Comparison of ENCODE assay signal across 13 cellular contexts in genomic region chr16:35908942-35909341, GRCh38.
A peak's percentile ranks its signal among the peaks of the same experiment; 100 is the strongest.
DNase-seq lines count a peak whose midpoint lies in the region; ATAC-seq and TF ChIP-seq lines count a peak whose summit lies in the region.
"Had no signal": no experiment of that assay in that cellular context is flagged by ENCODE, and none has a peak within 500 bp of the region (broad histone marks: within the 10 kb centered on the region; RNA-seq: fewer than 3 reads in every experiment).

No MANE protein-coding gene starts in this region.

- no TSS peak for BruUV-seq in PC-3 (replicated peaks; lab: Mats Ljungman, UMichigan)

- no peaks in the 10 kb centered on the region for H3K27me3 Mint-ChIP-seq in activated CD4-positive, alpha-beta T cell treated with anti-CD3 and anti-CD28 coated beads for 36 hours
- H3K27me3 Mint-ChIP-seq: progenitor cell of endocrine pancreas; stimulated activated naive B cell treated with anti-CD40 and anti-IgM and Interleukin-4, amounts not matched to agents 10 μg/mL and 1 μg/mL and 100 μg/mL, for 72 hours had no signal

- no peaks in the 10 kb centered on the region for H3F3A ChIP-seq in PC-3 (ENCODE audit: low read length, unreplicated experiment)

- H3K4me1 ChIP-seq in PC-3 (ENCODE audit: insufficient read depth, low read length): no peaks in the 10 kb centered on the region

- no peak overlapping the region for H3K4me3 ChIP-seq in PC-3 (ENCODE audit: low read length)
- no peak overlapping the region for H3K4me3 ChIP-seq in retinal pigment epithelial cell (ENCODE audit: low read length)

- no peaks in the 10 kb centered on the region for H3K9me2 ChIP-seq in PC-3 (replicated peaks; ENCODE audit: low read length)

- H3K4me1 Mint-ChIP-seq in activated CD4-positive, alpha-beta T cell treated with anti-CD3 and anti-CD28 coated beads for 36 hours: no peaks in the 10 kb centered on the region
- H3K4me1 Mint-ChIP-seq: stimulated activated naive B cell treated with anti-CD40 and anti-IgM and Interleukin-4, amounts not matched to agents 10 μg/mL and 1 μg/mL and 100 μg/mL, for 72 hours had no signal

- DNase-seq in activated CD4-positive, alpha-beta T cell treated with anti-CD3 and anti-CD28 coated beads for 36 hours: peak; percentile 24
- no peak for DNase-seq in activated CD4-positive, alpha-beta T cell treated with anti-CD3 and anti-CD28 coated beads, Interleukin-2, amount 50 U/mL, for 4 hours
- DNase-seq in HT-29 (ENCODE audit: low spot score): peak; percentile 13
- DNase-seq in PC-3: no peak
- no peak for DNase-seq in retinal pigment epithelial cell (ENCODE audit: low read depth)
- DNase-seq in NCI-H1417 (lab: John Stamatoyannopoulos, UW): no peak
- DNase-seq: GF-D8; NCI-H187; stimulated activated CD4-positive, alpha-beta T cell treated with anti-CD3 and anti-CD28 coated beads, Interleukin-2, amount 100 ng/mL, for 48 hours; stimulated activated naive B cell treated with anti-CD40 and anti-IgM and Interleukin-4, amounts not matched to agents 10 μg/mL and 1 μg/mL and 100 μg/mL, for 72 hours had no signal

- no peaks in the 10 kb centered on the region for H3K36me3 Mint-ChIP-seq in activated CD4-positive, alpha-beta T cell treated with anti-CD3 and anti-CD28 coated beads for 36 hours (ENCODE audit: low read depth)

- H3K4me3 Mint-ChIP-seq in activated CD4-positive, alpha-beta T cell treated with anti-CD3 and anti-CD28 coated beads for 36 hours: no peak overlapping the region
- H3K4me3 Mint-ChIP-seq: stimulated activated naive B cell treated with anti-CD40 and anti-IgM and Interleukin-4, amounts not matched to agents 10 μg/mL and 1 μg/mL and 100 μg/mL, for 72 hours had no signal

- no peak overlapping the region for H3K4me2 ChIP-seq in PC-3 (ENCODE audit: low read length)

- no peaks in the 10 kb centered on the region for H3K27me3 ChIP-seq in PC-3 (ENCODE audit: low read length)

- no peaks in the 10 kb centered on the region for H3K9me3 ChIP-seq in PC-3 (ENCODE audit: low read length)

- CTCF ChIA-PET in activated CD4-positive, alpha-beta T cell treated with anti-CD3 and anti-CD28 coated beads for 36 hours (lab: Charles Lee): no interaction called here
- CTCF ChIA-PET in PC-3 (lab: Charles Lee): no interaction called here

- no peak for ATAC-seq in activated CD4-positive, alpha-beta T cell treated with anti-CD3 and anti-CD28 coated beads for 36 hours
- ATAC-seq in PC-3 (no peak), GM21737 (IDR thresholded peaks at IDR 0.05; ENCODE audit: unreplicated experiment) (no peak), GM19455 (IDR thresholded peaks at IDR 0.05; ENCODE audit: unreplicated experiment) (no peak)
- ATAC-seq: stimulated activated naive B cell treated with anti-CD40 and anti-IgM and Interleukin-4, amounts not matched to agents 10 μg/mL and 1 μg/mL and 100 μg/mL, for 72 hours had no signal

- POLR2A ChIA-PET in activated CD4-positive, alpha-beta T cell treated with anti-CD3 and anti-CD28 coated beads for 36 hours (lab: Charles Lee): no interaction called here
- POLR2A ChIA-PET in PC-3 (lab: Charles Lee; ENCODE audit: unreplicated experiment): no interaction called here

- H2AFZ ChIP-seq in PC-3 (ENCODE audit: low read length): no peak overlapping the region

- H3K27ac Mint-ChIP-seq in activated CD4-positive, alpha-beta T cell treated with anti-CD3 and anti-CD28 coated beads for 36 hours: no peak overlapping the region
- H3K27ac Mint-ChIP-seq: progenitor cell of endocrine pancreas; stimulated activated naive B cell treated with anti-CD40 and anti-IgM and Interleukin-4, amounts not matched to agents 10 μg/mL and 1 μg/mL and 100 μg/mL, for 72 hours had no signal

- H3K9me3 Mint-ChIP-seq in activated CD4-positive, alpha-beta T cell treated with anti-CD3 and anti-CD28 coated beads for 36 hours (ENCODE audit: low read depth): peaks cover 51% of the 10 kb centered on the region

- no peak overlapping the region for H3K27ac ChIP-seq in PC-3 (ENCODE audit: low read length)

- H3K79me2 ChIP-seq in PC-3 (ENCODE audit: low read length): no peaks in the 10 kb centered on the region

- H3K9ac ChIP-seq in PC-3 (ENCODE audit: low read length): no peak overlapping the region

- H4K20me1 ChIP-seq in PC-3 (ENCODE audit: low read length): no peaks in the 10 kb centered on the region

- intact Hi-C loops in activated CD4-positive, alpha-beta T cell treated with anti-CD3 and anti-CD28 coated beads for 36 hours (cut with DNase I, micrococcal nuclease): no loop called here
- intact Hi-C loops in PC-3 (cut with micrococcal nuclease): no loop called here

- TF ChIP-seq CTCF in PC-3 (conservative IDR thresholded peaks at IDR 0.05; ENCODE audit: low read depth, low read length) (peak; percentile 33), retinal pigment epithelial cell (conservative IDR thresholded peaks at IDR 0.05; ENCODE audit: low read depth, low read length) (peak; percentile 10)

- no peaks in the 10 kb centered on the region for H3K36me3 ChIP-seq in PC-3 (ENCODE audit: low read depth, low read length)

Comparison
In these comparisons a context has a peak if more than half of its experiments do, and no peak if none do; other contexts are left out.
1. DNase-seq: peak in activated CD4-positive, alpha-beta T cell treated with anti-CD3 and anti-CD28 coated beads for 36 hours (single experiment) and HT-29 (single experiment); none in activated CD4-positive, alpha-beta T cell treated with anti-CD3 and anti-CD28 coated beads, Interleukin-2, amount 50 U/mL, for 4 hours (0 of 2), PC-3 (single experiment), retinal pigment epithelial cell (single experiment) and NCI-H1417 (0 of 3).